ENCODE assay signal across 13 cellular contexts in the genomic region with DNA sequence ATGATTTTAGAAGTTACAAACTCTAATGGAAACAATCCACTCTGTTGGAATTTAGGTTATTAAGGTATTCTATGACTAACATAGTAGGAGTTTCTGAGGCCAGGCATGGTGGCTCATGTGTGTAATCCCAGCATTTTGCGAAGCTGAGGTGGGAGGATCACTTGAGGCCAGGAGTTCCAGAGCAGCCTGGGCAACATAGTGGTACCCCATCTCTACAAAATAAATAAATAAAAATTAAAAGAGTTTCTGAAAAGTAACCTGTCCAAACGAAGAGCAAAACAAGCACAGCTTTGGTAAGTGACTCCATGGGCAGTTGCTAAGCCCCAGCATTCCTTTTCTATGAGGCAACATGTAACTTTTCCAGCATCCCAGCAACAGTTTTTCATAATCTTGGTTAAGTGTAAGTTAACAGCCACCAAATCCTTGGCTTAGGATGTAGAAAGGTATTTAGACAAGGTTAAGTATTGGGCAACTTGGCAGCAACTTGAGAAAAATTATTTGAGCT.
DNase-seq lines count a peak whose midpoint lies in the region; ATAC-seq and TF ChIP-seq lines count a peak whose summit lies in the region.
"Had no signal": no experiment of that assay in that cellular context is flagged by ENCODE, and none has a peak within 500 bp of the region (broad histone marks: within the 10 kb centered on the region; RNA-seq: fewer than 3 reads in every experiment).

No MANE protein-coding gene starts in this region.

- H2BK15ac ChIP-seq in IMR-90 (ENCODE audit: low read depth, low read length), result no peak overlapping the region

- H3K79me1 ChIP-seq in IMR-90 (ENCODE audit: low read depth in 1 of 2, low read length in 2 of 2), result peaks cover 0 to 32% of the 10 kb centered on the region in 2 experiments; a peak in 2 of 4 replicates

- no peak overlapping the region for H3K4me3 Mint-ChIP-seq in chondrocyte (ENCODE audit: unreplicated experiment)
- H3K4me3 Mint-ChIP-seq: B cell had no signal

- no peaks in the 10 kb centered on the region for H3K9me3 Mint-ChIP-seq in chondrocyte (ENCODE audit: low read depth)

- no TSS peak for BruUV-seq in IMR-90 (replicated peaks; lab: Mats Ljungman, UMichigan)

- POLR2A ChIA-PET in IMR-90 (lab: Charles Lee; ENCODE audit: unreplicated experiment), result no interaction called here

- H3K56ac ChIP-seq in IMR-90 (ENCODE audit: extremely low read depth, insufficient read depth, low read length), result no peak overlapping the region

- peak overlapping the region; percentile 81; the same call in 1 of the 2 replicates for H3K27ac ChIP-seq in IMR-90 (ENCODE audit: insufficient read depth, low read length)
- H3K27ac ChIP-seq in lung (ENCODE audit: low read depth in 1 of 2, low read length in 1 of 2), result peak overlapping the region in 1 of 2 donors; percentile 10
- H3K27ac ChIP-seq in Karpas-422 (ENCODE audit: low read length), result no peak overlapping the region

- DNase-seq in AG08395 (ENCODE audit: low spot score), result peak; percentile 81
- DNase-seq in IMR-90, result peak; percentile 88
- no peak for DNase-seq in chondrocyte (ENCODE audit: low spot score)
- DNase-seq in lung (ENCODE audit: low spot score), result no peak
- DNase-seq in Karpas-422, result no peak
- DNase-seq in GM19240 (ENCODE audit: insufficient read length, low spot score), result no peak
- DNase-seq in activated CD4-positive, alpha-beta T cell treated with anti-CD3 and anti-CD28 coated beads for 1 hour, result no peak
- DNase-seq: activated gamma-delta T cell treated with Interleukin-2 at 50 U/mL for 16 hours; effector CD8-positive, alpha-beta T cell; NCI-H2107; stimulated activated CD4-positive, alpha-beta T cell treated with anti-CD3 and anti-CD28 coated beads, Interleukin-4, amount 100 ng/mL, for 24 hours had no signal

- H3K27ac Mint-ChIP-seq in chondrocyte (ENCODE audit: unreplicated experiment), result peak overlapping the region; percentile 80
- H3K27ac Mint-ChIP-seq: B cell had no signal

- H3K9me3 ChIP-seq in IMR-90 (ENCODE audit: control insufficient read depth, insufficient read depth, low read length) (no peaks in the 10 kb centered on the region), lung (ENCODE audit: control insufficient read depth in 2 of 2, insufficient read depth in 1 of 2, low read length in 1 of 2) (no peaks in the 10 kb centered on the region), Karpas-422 (ENCODE audit: low read length) (no peaks in the 10 kb centered on the region)

- H3K9me1 ChIP-seq in IMR-90 (ENCODE audit: insufficient read depth, low read length), result peaks cover 19% of the 10 kb centered on the region

- intact Hi-C loops in IMR-90 (cut with micrococcal nuclease), result no loop called here

- ATAC-seq in IMR-90 (ENCODE audit: low read depth) (peak; percentile 84), lung (ENCODE audit: insufficient read depth, low FRiP score) (peak; percentile 34), HG02678 (IDR thresholded peaks at IDR 0.05; ENCODE audit: unreplicated experiment) (no peak)

- no peak overlapping the region for H2AK9ac ChIP-seq in IMR-90 (replicated peaks; ENCODE audit: low read depth, low read length, poor library complexity)

- H4K20me1 ChIP-seq in IMR-90 (ENCODE audit: insufficient read depth, low read length) (no peaks in the 10 kb centered on the region; the same call in 1 of the 2 replicates), Karpas-422 (ENCODE audit: insufficient read depth, low read depth, low read length) (no peaks in the 10 kb centered on the region)

- H3K4me2 ChIP-seq in IMR-90 (ENCODE audit: low read depth, low read length) (no peak overlapping the region), Karpas-422 (ENCODE audit: low read depth, low read length, poor library complexity, severe bottlenecking) (no peak overlapping the region)

- dilution Hi-C loops in IMR-90 (cut with HindIII; ENCODE audit: low sequenced_read_pairs, unreplicated experiment), result no loop called here

- H3K4me1 ChIP-seq in IMR-90 (ENCODE audit: control insufficient read depth, insufficient read depth, low read length) (peaks cover 2% of the 10 kb centered on the region), lung (ENCODE audit: control insufficient read depth in 2 of 2, insufficient read depth in 2 of 2, low read length in 2 of 2) (peaks cover 0 to 2% of the 10 kb centered on the region in 2 donors), Karpas-422 (ENCODE audit: low read length) (no peaks in the 10 kb centered on the region)

- H4K8ac ChIP-seq in IMR-90 (ENCODE audit: low read depth in 2 of 2, low read length in 2 of 2), result 0 out of 4 replicates have a peak overlapping the region, but pooled peaks of 1 of the 2 experiments have one; percentile 56

- peaks cover 14% of the 10 kb centered on the region for H3K4me1 Mint-ChIP-seq in chondrocyte (ENCODE audit: low read depth)
- H3K4me1 Mint-ChIP-seq: B cell had no signal

- TF ChIP-seq RAD21 in IMR-90 (IDR thresholded peaks at IDR 0.05; ENCODE audit: low read length), result no peak

- TF ChIP-seq CTCF in IMR-90 (conservative IDR thresholded peaks at IDR 0.05; ENCODE audit: low read depth, low read length) (no peak), chondrocyte (IDR thresholded peaks at IDR 0.05) (no peak), lung (IDR thresholded peaks at IDR 0.05; ENCODE audit: control extremely low read depth, extremely low read depth) (no peak)

- H2BK20ac ChIP-seq in IMR-90 (ENCODE audit: low read depth, low read length), result peak overlapping the region; percentile 62; the same call in 1 of the 2 replicates

- H4K5ac ChIP-seq in IMR-90 (ENCODE audit: low read depth, low read length), result no peak overlapping the region

- WGBS in IMR-90 (ENCODE audit: extremely low coverage in 2 of 2, insufficient read length in 1 of 2), 2 experiments, result no CpG with 5 or more reads among the region's 2 CpGs
- 68 to 89% methylated on average over 2 of the region's 2 CpGs for WGBS in lung, 2 donors

- H3K9ac ChIP-seq in IMR-90 (ENCODE audit: low read depth, low read length) (no peak overlapping the region), Karpas-422 (ENCODE audit: low read length) (no peak overlapping the region)

- no peaks in the 10 kb centered on the region for H3K27me3 Mint-ChIP-seq in chondrocyte (ENCODE audit: low read depth)
- H3K27me3 Mint-ChIP-seq: B cell had no signal

- no peaks in the 10 kb centered on the region for H3K79me2 ChIP-seq in Karpas-422 (ENCODE audit: low read length)

- in situ Hi-C loops in IMR-90 (cut with MboI; ENCODE audit: low sequenced_read_pairs), result no loop called here

- no peak overlapping the region for H3K14ac ChIP-seq in IMR-90 (replicated peaks; ENCODE audit: low read depth, low read length)

- no peak overlapping the region for H3K23ac ChIP-seq in IMR-90 (ENCODE audit: low read depth, low read length)

- H3K4me3 ChIP-seq in IMR-90 (ENCODE audit: insufficient read depth, low read depth, low read length), result no peak overlapping the region
- H3K4me3 ChIP-seq in lung, result no peak overlapping the region
- no peak overlapping the region for H3K4me3 ChIP-seq in Karpas-422 (ENCODE audit: low read length)

- H3K36me3 ChIP-seq in IMR-90 (ENCODE audit: control insufficient read depth, insufficient read depth, low read length) (peaks cover 1% of the 10 kb centered on the region; the same call in 1 of the 2 replicates), lung (ENCODE audit: control insufficient read depth in 2 of 2, insufficient read depth in 2 of 2, low read length in 2 of 2) (peaks cover 0 to 1% of the 10 kb centered on the region in 2 donors), Karpas-422 (ENCODE audit: insufficient read depth, low read length) (no peaks in the 10 kb centered on the region)

- H4K91ac ChIP-seq in IMR-90 (ENCODE audit: insufficient read depth, low read depth, low read length), result no peak overlapping the region

- TF ChIP-seq POLR2A in IMR-90 (IDR thresholded peaks at IDR 0.05; ENCODE audit: low read depth, low read length), result no peak

- no peaks in the 10 kb centered on the region for H3K27me3 ChIP-seq in IMR-90 (ENCODE audit: control insufficient read depth, insufficient read depth, low read length)
- no peaks in the 10 kb centered on the region for H3K27me3 ChIP-seq in lung (ENCODE audit: control insufficient read depth, insufficient read depth)
- no peaks in the 10 kb centered on the region for H3K27me3 ChIP-seq in Karpas-422 (ENCODE audit: low read length)

- 0 out of 2 replicates have a peak overlapping the region, but pooled peaks have one; percentile 11 for H3K18ac ChIP-seq in IMR-90 (ENCODE audit: low read depth, low read length)

- H3K9me2 ChIP-seq in Karpas-422 (replicated peaks; ENCODE audit: insufficient read depth, low read length), result no peaks in the 10 kb centered on the region

- H3K4ac ChIP-seq in IMR-90 (ENCODE audit: low read depth, low read length), result 0 out of 2 replicates have a peak overlapping the region, but pooled peaks have one; percentile 48

- no peak overlapping the region for H2AFZ ChIP-seq in IMR-90 (replicated peaks; ENCODE audit: low read length, poor library complexity)
- H2AFZ ChIP-seq in Karpas-422 (ENCODE audit: low read length), result no peak overlapping the region

- peak overlapping the region; percentile 76; the same call in 1 of the 2 replicates for H2BK120ac ChIP-seq in IMR-90 (ENCODE audit: low read depth, low read length)

- no peak overlapping the region for H2AK5ac ChIP-seq in IMR-90 (ENCODE audit: low read depth, low read length)

- peak overlapping the region; percentile 53 for H2BK5ac ChIP-seq in IMR-90 (ENCODE audit: low read depth, low read length, poor library complexity, severe bottlenecking)

- no peaks in the 10 kb centered on the region for H3K36me3 Mint-ChIP-seq in chondrocyte (ENCODE audit: low read depth)

- CTCF ChIA-PET in IMR-90 (lab: Yijun Ruan, JAX), result interaction anchor here (0.6 kb wide), 1 partner anchor 15 kb away, joined by 3 read pairs; no protein-coding TSS in a partner anchor

TF ChIP-seq in IMR-90, 13 proteins besides CTCF, POLR2A, EP300 and RAD21 (continues in another document):
- TF ChIP-seq RCOR1 (IDR thresholded peaks at IDR 0.05; ENCODE audit: insufficient replicate concordance, low read length) (no peak), MXI1 (IDR thresholded peaks at IDR 0.05; ENCODE audit: borderline replicate concordance, low read depth, low read length) (no peak), MAFK (IDR thresholded peaks at IDR 0.05; ENCODE audit: low read depth, low read length) (no peak), MAZ (IDR thresholded peaks at IDR 0.05; ENCODE audit: borderline replicate concordance, low read depth, low read length) (no peak), CEBPB (IDR thresholded peaks at IDR 0.05; ENCODE audit: low read depth, low read length) (peak; percentile 83), FOS (IDR thresholded peaks at IDR 0.05; ENCODE audit: low read depth, low read length) (no peak), CHD1 (IDR thresholded peaks at IDR 0.05; ENCODE audit: low read depth, low read length) (no peak)

Comparison
In these comparisons a context has a peak if more than half of its experiments do, and no peak if none do; other contexts are left out.
1. DNase-seq: peak in AG08395 (single experiment) and IMR-90 (single experiment); none in chondrocyte (single experiment), lung (single experiment), Karpas-422 (single experiment), GM19240 (single experiment) and activated CD4-positive, alpha-beta T cell treated with anti-CD3 and anti-CD28 coated beads for 1 hour (single experiment).